Comparison of ENCODE assay signal across 21 cellular contexts in the genomic region with DNA sequence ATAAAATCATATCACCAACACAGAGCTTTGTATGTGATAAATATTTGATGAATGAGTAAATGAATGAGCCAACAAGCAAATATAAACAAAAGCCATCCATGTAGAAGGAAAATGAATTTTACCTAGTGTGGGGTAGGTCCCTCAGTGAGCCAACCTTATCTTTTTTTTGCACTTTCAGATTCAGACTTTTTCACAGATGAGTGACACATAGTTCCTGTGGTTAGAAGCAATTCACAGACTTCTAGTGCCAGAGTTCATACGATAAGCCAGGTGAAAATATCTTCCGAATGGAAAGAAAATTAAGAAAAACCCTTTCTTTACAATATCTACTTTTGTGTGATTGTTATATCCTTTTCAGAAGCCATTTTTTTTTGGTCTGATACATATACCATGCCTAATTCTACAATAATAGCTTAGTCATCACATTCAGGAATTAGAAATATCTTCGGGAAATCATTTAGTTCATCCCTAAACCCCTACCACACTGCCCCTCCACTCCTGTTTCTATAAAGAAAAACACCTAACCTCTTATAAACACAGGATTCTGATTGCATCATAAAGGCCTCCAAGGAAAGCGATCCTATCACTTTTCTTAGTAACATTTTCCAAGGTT.
A peak's percentile ranks its signal among the peaks of the same experiment; 100 is the strongest.
DNase-seq lines count a peak whose midpoint lies in the region; ATAC-seq, FAIRE-seq and TF ChIP-seq lines count a peak whose summit lies in the region.
"Had no signal": no experiment of that assay in that cellular context is flagged by ENCODE, and none has a peak within 500 bp of the region (broad histone marks: within the 10 kb centered on the region; RNA-seq: fewer than 3 reads in every experiment).

No MANE protein-coding gene starts in this region.

- H3K9me3 Mint-ChIP-seq in GM23338 = peaks cover 6% of the 10 kb centered on the region
- H3K9me3 Mint-ChIP-seq: T-helper 1 cell treated with Interleukin-12 subunit alpha and Interleukin-12 subunit beta and Interleukin-4 antibody, amounts not matched to agents 30 μg/mL and 1 μg/mL, for 36 hours had no signal

- H3K4me2 ChIP-seq in GM23338 (no peak overlapping the region), GM12878 (ENCODE audit: control insufficient read depth, insufficient read depth) (no peak overlapping the region)
- H3K4me2 ChIP-seq: BLaER1 had no signal

- H3K79me2 ChIP-seq in ACC112 (ENCODE audit: control insufficient read depth, insufficient read depth, low read length, unreplicated experiment) (no peaks in the 10 kb centered on the region), GM23338 (replicated peaks; ENCODE audit: insufficient read depth) (no peaks in the 10 kb centered on the region), GM12878 (ENCODE audit: control insufficient read depth, insufficient read depth, low read length) (no peaks in the 10 kb centered on the region)

- in situ Hi-C loops in GM12878 (cut with MboI) = no loop called here

- no peak for TF ChIP-seq POLR2A in GM12878 (IDR thresholded peaks at IDR 0.05; ENCODE audit: low read depth, low read length)

- DNase-seq in GM23338 (ENCODE audit: low spot score) = no peak
- peak; percentile 52 for DNase-seq in OCI-M1 (lab: John Stamatoyannopoulos, UW)
- DNase-seq in GM12878 (ENCODE audit: low read depth, low spot score) = no peak
- no peak for DNase-seq in NCI-H1930 (lab: John Stamatoyannopoulos, UW)
- DNase-seq in ascending aorta (ENCODE audit: low spot score in 2 of 2) = no peak
- no peak for DNase-seq in C1 segment of cervical spinal cord (lab: John Stamatoyannopoulos, UW)
- no peak for DNase-seq in stimulated activated CD4-positive, alpha-beta T cell treated with anti-CD3 and anti-CD28 coated beads, Interleukin-4, amount 100 ng/mL, for 24 hours
- DNase-seq: ACHN; Caco-2; CD4-positive, alpha-beta memory T cell; HCEC 1CT; MV-4-11; NCI-H1105 treated with DMSO at 0.1 percent for 48 hours; NCI-H2081; NCI-H510A; NCI-H774 had no signal

- no peak for TF ChIP-seq CTCF in GM23338 (conservative IDR thresholded peaks at IDR 0.05; ENCODE audit: low read depth in 2 of 2)
- TF ChIP-seq CTCF in GM12878 (IDR thresholded peaks at IDR 0.05 in 2 of 3, conservative IDR thresholded peaks at IDR 0.05 in 1 of 3; ENCODE audit: control insufficient read depth in 2 of 3, extremely low read depth in 1 of 3, insufficient read depth in 1 of 3, low read depth in 3 of 3, low read length in 3 of 3) = no peak
- TF ChIP-seq CTCF in ascending aorta (IDR thresholded peaks at IDR 0.05) = no peak

- SMC1A ChIA-PET in GM12878 (lab: Charles Lee; ENCODE audit: uncharacterized antibody, unreplicated experiment) = interaction anchor here (0.7 to 2.4 kb wide), 5 partner anchors 12 to 622 kb away, joined by 3 to 6 read pairs (median 3); no protein-coding TSS in a partner anchor

- H3K9me3 ChIP-seq in GM12878 (replicated peaks; ENCODE audit: control insufficient read depth, insufficient read depth, low read length) = no peaks in the 10 kb centered on the region; the same call in 2 of the 3 replicates
- H3K9me3 ChIP-seq in ascending aorta = no peaks in the 10 kb centered on the region
- H3K9me3 ChIP-seq: BLaER1, Caco-2 had no signal

- no peaks in the 10 kb centered on the region for H3K27me3 ChIP-seq in ACC112 (ENCODE audit: insufficient read depth, low read length)
- H3K27me3 ChIP-seq in GM23338 (ENCODE audit: insufficient read depth) = no peaks in the 10 kb centered on the region
- H3K27me3 ChIP-seq in GM12878 (replicated peaks in 1 of 2; ENCODE audit: control insufficient read depth in 2 of 2, insufficient read depth in 2 of 2, low read length in 1 of 2) = no peaks in the 10 kb centered on the region
- no peaks in the 10 kb centered on the region for H3K27me3 ChIP-seq in ascending aorta
- H3K27me3 ChIP-seq: BLaER1 had no signal

- peak; percentile 57 for FAIRE-seq in GM12878 (lab: Jason Lieb, UNC)
- FAIRE-seq: G401.6 had no signal

- no peaks in the 10 kb centered on the region for H3K36me3 ChIP-seq in ACC112 (ENCODE audit: insufficient read depth, low read length)
- no peaks in the 10 kb centered on the region for H3K36me3 ChIP-seq in GM23338 (ENCODE audit: insufficient read depth)
- H3K36me3 ChIP-seq in GM12878 (ENCODE audit: control insufficient read depth in 2 of 2, insufficient read depth in 2 of 2, low read length in 1 of 2) = no peaks in the 10 kb centered on the region
- H3K36me3 ChIP-seq in ascending aorta = no peaks in the 10 kb centered on the region
- H3K36me3 ChIP-seq: BLaER1 had no signal

- H4K20me1 ChIP-seq in GM23338 (replicated peaks; ENCODE audit: insufficient read depth) (no peaks in the 10 kb centered on the region), GM12878 (ENCODE audit: control insufficient read depth, insufficient read depth) (no peaks in the 10 kb centered on the region)
- H4K20me1 ChIP-seq: BLaER1 had no signal

- no peak overlapping the region for H3K4me3 Mint-ChIP-seq in GM23338
- H3K4me3 Mint-ChIP-seq: CD4-positive, alpha-beta memory T cell; T-helper 1 cell treated with Interleukin-12 subunit alpha and Interleukin-12 subunit beta and Interleukin-4 antibody, amounts not matched to agents 30 μg/mL and 1 μg/mL, for 36 hours had no signal

- H3K4me1 Mint-ChIP-seq in GM23338 = no peaks in the 10 kb centered on the region
- H3K4me1 Mint-ChIP-seq: CD4-positive, alpha-beta memory T cell had no signal

- POLR2A ChIA-PET in GM12878 (lab: Charles Lee) = interaction anchor here (1.0 kb wide), 1 partner anchor 11 kb away, joined by 3 read pairs; no protein-coding TSS in a partner anchor

- no peaks in the 10 kb centered on the region for H3K9me2 ChIP-seq in GM23338 (ENCODE audit: insufficient read depth)

- CTCF ChIA-PET in GM12878 (lab: Yijun Ruan, JAX) = interaction anchor here (0.6 to 3.9 kb wide), 5 partner anchors 11 to 855 kb away, joined by 3 to 13 read pairs (median 3); no protein-coding TSS in a partner anchor

- peaks cover 9% of the 10 kb centered on the region for H3K4me1 ChIP-seq in ACC112 (ENCODE audit: control insufficient read depth, insufficient read depth, low read length, unreplicated experiment)
- no peaks in the 10 kb centered on the region for H3K4me1 ChIP-seq in GM23338 (ENCODE audit: insufficient read depth)
- H3K4me1 ChIP-seq in GM12878 (ENCODE audit: control insufficient read depth, insufficient read depth, low read length) = no peaks in the 10 kb centered on the region
- no peaks in the 10 kb centered on the region for H3K4me1 ChIP-seq in ascending aorta
- H3K4me1 ChIP-seq: BLaER1, Caco-2 had no signal

- H3K36me3 Mint-ChIP-seq in GM23338 (ENCODE audit: low read depth) = peaks cover 4% of the 10 kb centered on the region; the same call in 2 of the 3 replicates
- H3K36me3 Mint-ChIP-seq: CD4-positive, alpha-beta memory T cell had no signal

- RAD21 ChIA-PET in GM12878 (lab: Charles Lee; ENCODE audit: unreplicated experiment) = interaction anchor here (1.2 to 1.3 kb wide), 3 partner anchors 11 to 319 kb away, joined by 3 to 4 read pairs (median 3); no protein-coding TSS in a partner anchor

- H3K27me3 Mint-ChIP-seq in GM23338 (ENCODE audit: insufficient read depth, low read depth, poor library complexity) = no peaks in the 10 kb centered on the region

- TF ChIP-seq EP300 in GM12878 (IDR thresholded peaks at IDR 0.05; ENCODE audit: borderline replicate concordance in 1 of 2, control insufficient read depth in 1 of 2, low read depth in 2 of 2, low read length in 2 of 2) = no peak

- intact Hi-C loops in GM12878 (cut with micrococcal nuclease; ENCODE audit: unreplicated experiment) = loop anchor here (10.0 kb wide), 1 partner anchor 366 kb away; no protein-coding TSS in a partner anchor
- intact Hi-C loops in ascending aorta (cut with DNase I) = no loop called here

- no peak overlapping the region for H3K27ac Mint-ChIP-seq in GM23338
- H3K27ac Mint-ChIP-seq: CD4-positive, alpha-beta memory T cell; T-helper 1 cell treated with Interleukin-12 subunit alpha and Interleukin-12 subunit beta and Interleukin-4 antibody, amounts not matched to agents 30 μg/mL and 1 μg/mL, for 36 hours had no signal

- 95% methylated on average over 4 of the region's 4 CpGs for WGBS in GM12878 (ENCODE audit: insufficient coverage, insufficient replicate concordance, low lambda C conversion rate, missing lambda C conversion rate)

- H3K9ac ChIP-seq in GM12878 (ENCODE audit: control insufficient read depth, insufficient read depth, low read length) = no peak overlapping the region
- H3K9ac ChIP-seq: BLaER1 had no signal

- no peak overlapping the region for H3K4me3 ChIP-seq in ACC112 (ENCODE audit: low read depth, low read length)
- no peak overlapping the region for H3K4me3 ChIP-seq in GM23338
- no peak overlapping the region for H3K4me3 ChIP-seq in GM12878
- no peak overlapping the region for H3K4me3 ChIP-seq in ascending aorta
- H3K4me3 ChIP-seq: BLaER1 had no signal

- BruUV-seq in GM12878 (replicated peaks; lab: Mats Ljungman, UMichigan) = no TSS peak

- TF ChIP-seq RAD21 in GM12878 (IDR thresholded peaks at IDR 0.05; ENCODE audit: insufficient read depth, low read depth, low read length) = no peak

- H3K27ac ChIP-seq in ACC112 (ENCODE audit: low read depth, low read length) (no peak overlapping the region), GM23338 (ENCODE audit: low read depth) (no peak overlapping the region), GM12878 (ENCODE audit: control insufficient read depth, insufficient read depth) (no peak overlapping the region), ascending aorta (no peak overlapping the region)
- H3K27ac ChIP-seq: BLaER1 had no signal

- no peaks in the 10 kb centered on the region for H3F3A ChIP-seq in GM23338 (replicated peaks; ENCODE audit: low read depth)

- H2AFZ ChIP-seq in ACC112 (ENCODE audit: low read length, unreplicated experiment) (peak overlapping the region; percentile 70), GM23338 (peak overlapping the region; percentile 34; the same call in 1 of the 2 replicates), GM12878 (ENCODE audit: control insufficient read depth, low read depth, low read length) (no peak overlapping the region)

- ATAC-seq in GM23338 (no peak), GM12878 (peak; percentile 64)
- ATAC-seq: Right ventricle myocardium inferior had no signal

TF ChIP-seq in GM23338, 12 proteins besides CTCF, POLR2A, EP300 and RAD21 (continues in another document):
- TF ChIP-seq ZNF331 (CRISPR knock-in tag; IDR thresholded peaks at IDR 0.05; ENCODE audit: low read depth) = no peak

TF ChIP-seq in GM12878, 131 proteins besides CTCF, POLR2A, EP300 and RAD21 (continues in another document):
- TF ChIP-seq, protein P1, sequence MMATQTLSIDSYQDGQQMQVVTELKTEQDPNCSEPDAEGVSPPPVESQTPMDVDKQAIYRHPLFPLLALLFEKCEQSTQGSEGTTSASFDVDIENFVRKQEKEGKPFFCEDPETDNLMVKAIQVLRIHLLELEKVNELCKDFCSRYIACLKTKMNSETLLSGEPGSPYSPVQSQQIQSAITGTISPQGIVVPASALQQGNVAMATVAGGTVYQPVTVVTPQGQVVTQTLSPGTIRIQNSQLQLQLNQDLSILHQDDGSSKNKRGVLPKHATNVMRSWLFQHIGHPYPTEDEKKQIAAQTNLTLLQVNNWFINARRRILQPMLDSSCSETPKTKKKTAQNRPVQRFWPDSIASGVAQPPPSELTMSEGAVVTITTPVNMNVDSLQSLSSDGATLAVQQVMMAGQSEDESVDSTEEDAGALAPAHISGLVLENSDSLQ (IDR thresholded peaks at IDR 0.05) = peak; percentile 85
